Comparison of ENCODE assay signal across 19 cellular contexts in the genomic region with DNA sequence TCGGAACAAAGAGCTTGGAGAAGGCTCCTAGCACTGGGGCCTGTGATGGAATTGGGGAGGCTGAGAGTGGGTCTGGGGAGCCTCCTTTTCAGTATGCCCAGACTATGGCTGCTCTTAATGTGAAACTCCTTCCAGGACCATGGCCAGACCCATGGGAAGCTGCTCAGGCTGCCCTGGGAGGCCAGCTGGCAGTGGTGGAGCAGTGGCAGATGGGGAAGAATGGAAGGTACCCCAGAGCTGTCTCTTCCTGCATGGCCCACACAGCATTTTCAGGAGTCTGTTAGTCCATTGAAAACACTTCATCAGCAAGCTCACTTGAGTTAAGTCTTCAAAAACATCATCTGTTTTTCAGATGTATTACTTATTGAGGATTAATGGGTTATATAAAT.
"Had no signal": no experiment of that assay in that cellular context is flagged by ENCODE, and none has a peak within 500 bp of the region (broad histone marks: within the 10 kb centered on the region; RNA-seq: fewer than 3 reads in every experiment).

No MANE protein-coding gene starts in this region.

- DNase-seq: activated CD4-positive, alpha-beta T cell treated with anti-CD3 and anti-CD28 coated beads, Interleukin-2, amount 50 U/mL, for 1 hour; activated CD8-positive, alpha-beta T cell treated with anti-CD3 and anti-CD28 coated beads, Interleukin-2, amount 10 ng/mL, durations not matched to agents 7 days and 5 days; activated naive CD4-positive, alpha-beta T cell treated with anti-CD3 and anti-CD28 coated beads, Interleukin-2, amount 10 ng/mL, durations not matched to agents 7 days and 5 days; activated naive CD8-positive, alpha-beta T cell treated with anti-CD3 and anti-CD28 coated beads, Interleukin-2, amount 50 U/mL, for 24 hours; activated T-cell treated with anti-CD3 and anti-CD28 coated beads, Interleukin-2, amount 50 U/mL, for 1 hour; dermis blood vessel endothelial cell; effector CD8-positive, alpha-beta T cell; erythroblast; foreskin fibroblast; immature natural killer cell; midbrain; nephron progenitor cell; nucleus accumbens; right cardiac atrium; stimulated activated CD4-positive, alpha-beta T cell treated with anti-CD3 and anti-CD28 coated beads, Interleukin-4, amount 100 ng/mL, for 24 hours; stimulated activated naive CD8-positive, alpha-beta T cell treated with anti-CD3 and anti-CD28 coated beads, Interleukin-15, Interleukin-2, amounts not matched to agents 100 U/mL and 50 U/mL, for 24 hours; upper lobe of left lung had no signal

- H3K27ac ChIP-seq: left lung, parathyroid adenoma, upper lobe of left lung had no signal

- ATAC-seq: activated CD8-positive, alpha-beta T cell treated with anti-CD3 and anti-CD28 coated beads, Interleukin-2, amount 10 ng/mL, durations not matched to agents 7 days and 5 days; activated naive CD8-positive, alpha-beta T cell treated with anti-CD3 and anti-CD28 coated beads, Interleukin-2, amount 50 U/mL, for 24 hours; left lung; right cardiac atrium; stimulated activated naive CD8-positive, alpha-beta T cell treated with anti-CD3 and anti-CD28 coated beads, Interleukin-15, Interleukin-2, amounts not matched to agents 100 U/mL and 50 U/mL, for 24 hours had no signal

- H3K27me3 Mint-ChIP-seq: activated naive CD4-positive, alpha-beta T cell treated with anti-CD3 and anti-CD28 coated beads, Interleukin-2, amount 10 ng/mL, durations not matched to agents 7 days and 5 days; activated naive CD8-positive, alpha-beta T cell treated with anti-CD3 and anti-CD28 coated beads, Interleukin-2, amount 50 U/mL, for 24 hours had no signal

- H3K9me3 Mint-ChIP-seq: activated naive CD4-positive, alpha-beta T cell treated with anti-CD3 and anti-CD28 coated beads, Interleukin-2, amount 10 ng/mL, durations not matched to agents 7 days and 5 days; activated naive CD8-positive, alpha-beta T cell treated with anti-CD3 and anti-CD28 coated beads, Interleukin-2, amount 50 U/mL, for 24 hours; immature natural killer cell; nephron progenitor cell had no signal

- H3K4me1 Mint-ChIP-seq: nephron progenitor cell had no signal

- H3K27ac Mint-ChIP-seq: activated CD8-positive, alpha-beta T cell treated with anti-CD3 and anti-CD28 coated beads, Interleukin-2, amount 10 ng/mL, durations not matched to agents 7 days and 5 days; activated naive CD4-positive, alpha-beta T cell treated with anti-CD3 and anti-CD28 coated beads, Interleukin-2, amount 10 ng/mL, durations not matched to agents 7 days and 5 days; activated naive CD8-positive, alpha-beta T cell treated with anti-CD3 and anti-CD28 coated beads, Interleukin-2, amount 50 U/mL, for 24 hours; nephron progenitor cell had no signal

- H3K4me3 Mint-ChIP-seq: activated CD8-positive, alpha-beta T cell treated with anti-CD3 and anti-CD28 coated beads, Interleukin-2, amount 10 ng/mL, durations not matched to agents 7 days and 5 days; activated naive CD4-positive, alpha-beta T cell treated with anti-CD3 and anti-CD28 coated beads, Interleukin-2, amount 10 ng/mL, durations not matched to agents 7 days and 5 days; activated naive CD8-positive, alpha-beta T cell treated with anti-CD3 and anti-CD28 coated beads, Interleukin-2, amount 50 U/mL, for 24 hours; immature natural killer cell; nephron progenitor cell had no signal

- H3K4me3 ChIP-seq: left lung, upper lobe of left lung had no signal
